8 cellular contexts compared by ENCODE assay signal in genomic region chr2:201618744-201619654, GRCh38. TPM values are rescaled to one million over a fixed set of nuclear protein-coding genes. Genes with fewer than 3 reads are reported as not detected.
A peak's percentile ranks its signal among the peaks of the same experiment; 100 is the strongest.
DNase-seq lines count a peak whose midpoint lies in the region; ATAC-seq and TF ChIP-seq lines count a peak whose summit lies in the region.

No MANE protein-coding gene starts in this region.

- H3K4me1 ChIP-seq in rectal smooth muscle tissue (ENCODE audit: control insufficient read depth, insufficient read depth, low read length) (no peaks in the 10 kb centered on the region), Karpas-422 (ENCODE audit: low read length) (no peaks in the 10 kb centered on the region)

- ATAC-seq in HG02852 (IDR thresholded peaks at IDR 0.05; ENCODE audit: unreplicated experiment) (no peak), GM18519 (IDR thresholded peaks at IDR 0.05; ENCODE audit: low FRiP score, unreplicated experiment) (no peak)

- no peaks in the 10 kb centered on the region for H3K27me3 ChIP-seq in rectal smooth muscle tissue (ENCODE audit: control insufficient read depth, insufficient read depth, low read length)
- no peaks in the 10 kb centered on the region for H3K27me3 ChIP-seq in Karpas-422 (ENCODE audit: low read length)

- H3K9me2 ChIP-seq in Karpas-422 (replicated peaks; ENCODE audit: insufficient read depth, low read length) = no peaks in the 10 kb centered on the region

- H3K27ac ChIP-seq in RWPE1 (no peak overlapping the region), rectal smooth muscle tissue (ENCODE audit: low read depth, low read length) (no peak overlapping the region), Karpas-422 (ENCODE audit: low read length) (no peak overlapping the region)

- no peaks in the 10 kb centered on the region for H4K20me1 ChIP-seq in Karpas-422 (ENCODE audit: insufficient read depth, low read depth, low read length)

- peak; percentile 85 for DNase-seq in EH (ENCODE audit: low read depth)
- DNase-seq in RWPE1 (ENCODE audit: low spot score) = peak; percentile 67
- DNase-seq in globus pallidus (ENCODE audit: low spot score) = peak; percentile 55
- DNase-seq in effector CD4-positive, alpha-beta T cell = no peak
- DNase-seq in Karpas-422 = no peak

- CTCF ChIA-PET in RWPE1 (lab: Yijun Ruan, JAX) = no interaction called here

- no peak for TF ChIP-seq CTCF in RWPE1 (conservative IDR thresholded peaks at IDR 0.05; ENCODE audit: low read depth)

- H2AFZ ChIP-seq in Karpas-422 (ENCODE audit: low read length) = no peak overlapping the region

- H3K9ac ChIP-seq in rectal smooth muscle tissue (ENCODE audit: low read length) (no peak overlapping the region), Karpas-422 (ENCODE audit: low read length) (no peak overlapping the region)

- H3K79me2 ChIP-seq in Karpas-422 (ENCODE audit: low read length) = no peaks in the 10 kb centered on the region

- H3K9me3 ChIP-seq in Karpas-422 (ENCODE audit: low read length) = no peaks in the 10 kb centered on the region

- no peak overlapping the region for H3K4me2 ChIP-seq in Karpas-422 (ENCODE audit: low read depth, low read length, poor library complexity, severe bottlenecking)

- no peaks in the 10 kb centered on the region for H3K36me3 ChIP-seq in rectal smooth muscle tissue (ENCODE audit: control insufficient read depth, insufficient read depth, low read length)
- H3K36me3 ChIP-seq in Karpas-422 (ENCODE audit: insufficient read depth, low read length) = no peaks in the 10 kb centered on the region

- POLR2A ChIA-PET in RWPE1 (lab: Yijun Ruan, JAX; ENCODE audit: low non-redundant PET) = no interaction called here

- peak overlapping the region; percentile 26 for H3K4me3 ChIP-seq in rectal smooth muscle tissue (ENCODE audit: low read length)
- H3K4me3 ChIP-seq in Karpas-422 (ENCODE audit: low read length) = no peak overlapping the region

RNA-seq across cellular contexts. Expression of gene TMEM237, which starts 24.3 kb away (rescaled TPM):
- 23.4 and 40.9 TPM in 2 replicates for total RNA-seq in Karpas-422 (2014; rRNA removed; shearing (Covaris generic); ENCODE audit: low replicate concordance)

Comparison
In these comparisons a context has a peak if more than half of its experiments do, and no peak if none do; other contexts are left out.
1. DNase-seq: peak in EH (single experiment), RWPE1 (single experiment) and globus pallidus (single experiment); none in effector CD4-positive, alpha-beta T cell (single experiment) and Karpas-422 (single experiment).